10 cellular contexts compared by ENCODE assay signal in the genomic region with DNA sequence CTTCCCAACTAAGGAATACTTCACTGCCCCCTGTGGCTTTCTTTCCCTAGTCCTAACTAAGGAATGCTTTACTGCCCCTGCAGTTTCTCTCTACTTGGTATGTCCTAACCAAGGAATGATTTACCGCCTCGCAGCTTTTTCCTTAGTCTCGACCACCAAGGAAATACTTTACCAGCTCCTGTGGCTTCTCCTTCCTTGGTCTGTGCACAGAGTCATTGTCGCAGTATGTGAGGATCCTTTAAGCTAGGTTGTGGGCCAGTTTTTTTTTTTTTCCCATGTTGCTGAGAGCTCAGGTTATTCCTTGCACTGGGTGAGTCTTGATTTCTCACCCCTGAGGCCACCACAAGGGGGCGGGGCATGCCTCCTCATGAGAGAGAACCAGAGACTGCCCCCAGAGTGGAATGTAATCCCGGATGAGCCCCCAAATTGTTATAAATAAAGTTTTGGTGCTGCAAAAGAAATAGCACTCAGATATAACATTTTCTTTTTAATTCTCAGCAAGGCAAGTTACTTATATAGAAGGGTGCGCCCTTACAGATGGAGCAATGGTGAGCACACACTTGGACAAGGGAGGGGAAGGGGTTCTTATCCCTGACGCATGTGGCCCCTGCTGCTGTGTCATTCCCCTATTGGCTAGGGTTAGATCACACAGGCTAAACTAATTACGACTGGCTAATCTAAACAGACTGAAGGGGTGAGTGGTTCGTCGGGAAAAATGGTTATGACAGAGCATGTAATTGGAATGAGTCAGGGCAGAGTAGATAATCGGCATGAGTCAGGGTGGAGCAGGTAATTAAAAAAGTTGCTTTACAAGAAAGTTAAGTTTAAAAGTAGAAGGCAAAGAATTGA.
DNase-seq lines count a peak whose midpoint lies in the region; ATAC-seq and TF ChIP-seq lines count a peak whose summit lies in the region.
"Had no signal": no experiment of that assay in that cellular context is flagged by ENCODE, and none has a peak within 500 bp of the region (broad histone marks: within the 10 kb centered on the region; RNA-seq: fewer than 3 reads in every experiment).

No MANE protein-coding gene starts in this region.

- no peak overlapping the region for H3K4me3 ChIP-seq in GM12875 (ENCODE audit: low read depth, low read length)
- H3K4me3 ChIP-seq: spleen had no signal

- TF ChIP-seq CTCF in AG09319 (IDR thresholded peaks at IDR 0.05; ENCODE audit: low read depth, low read length) (no peak; the same call in 1 of the 2 replicates), GM12875 (IDR thresholded peaks at IDR 0.05; ENCODE audit: borderline replicate concordance, insufficient read depth, low read depth, low read length) (0 out of 2 replicates have a peak, but pooled peaks have one; percentile 16)

- ATAC-seq in HG02571 (IDR thresholded peaks at IDR 0.05; ENCODE audit: unreplicated experiment) (no peak), GM18498 (IDR thresholded peaks at IDR 0.05; ENCODE audit: unreplicated experiment) (no peak)

- DNase-seq in AG09319 (ENCODE audit: extremely low read depth, low read depth) (peak; percentile 22), RPMI8226 (peak; percentile 46), fibroblast of gingiva (ENCODE audit: low read depth) (peak; percentile 42), anterior cingulate cortex (lab: John Stamatoyannopoulos, UW) (no peak), posterior cingulate gyrus (no peak)
- DNase-seq: hypothalamus, spleen had no signal

- intact Hi-C loops in posterior cingulate gyrus (cut with DNase I) = no loop called here

Comparison
In these comparisons a context has a peak if more than half of its experiments do, and no peak if none do; other contexts are left out.
1. DNase-seq: peak in AG09319 (single experiment), RPMI8226 (single experiment) and fibroblast of gingiva (single experiment); none in anterior cingulate cortex (0 of 58) and posterior cingulate gyrus (0 of 10).